In genomic region chr5:151670953-151671636, GRCh38 we compare ENCODE assay signal across 13 cellular contexts. TPM values are rescaled to one million over a fixed set of nuclear protein-coding genes. Genes with fewer than 3 reads are reported as not detected.
DNase-seq lines count a peak whose midpoint lies in the region; ATAC-seq and TF ChIP-seq lines count a peak whose summit lies in the region.
"Had no signal": no experiment of that assay in that cellular context is flagged by ENCODE, and none has a peak within 500 bp of the region (broad histone marks: within the 10 kb centered on the region; RNA-seq: fewer than 3 reads in every experiment).

No MANE protein-coding gene starts in this region.

- H3K4me2 ChIP-seq in neural progenitor cell = no peak overlapping the region

- H3K27me3 Mint-ChIP-seq in neural progenitor cell (ENCODE audit: insufficient read depth, low read depth) = no peaks in the 10 kb centered on the region
- H3K27me3 Mint-ChIP-seq in stimulated activated naive B cell treated with anti-CD40 and anti-IgM and Interleukin-4, amounts not matched to agents 10 μg/mL and 1 μg/mL and 100 μg/mL, for 72 hours = no peaks in the 10 kb centered on the region
- H3K27me3 Mint-ChIP-seq: naive B cell had no signal

- H3K9ac ChIP-seq in neural progenitor cell = no peak overlapping the region

- H3K36me3 Mint-ChIP-seq in neural progenitor cell = peaks cover 40% of the 10 kb centered on the region
- H3K36me3 Mint-ChIP-seq in stimulated activated naive B cell treated with anti-CD40 and anti-IgM and Interleukin-4, amounts not matched to agents 10 μg/mL and 1 μg/mL and 100 μg/mL, for 72 hours = no peaks in the 10 kb centered on the region
- H3K36me3 Mint-ChIP-seq: naive B cell had no signal

- peak; percentile 69 for ATAC-seq in esophagus mucosa
- peak; percentile 16 for ATAC-seq in upper lobe of right lung
- no peak for ATAC-seq in GM21619 (IDR thresholded peaks at IDR 0.05; ENCODE audit: unreplicated experiment)
- no peak for ATAC-seq in stimulated activated naive B cell treated with anti-CD40 and anti-IgM and Interleukin-4, amounts not matched to agents 10 μg/mL and 1 μg/mL and 100 μg/mL, for 72 hours (replicated peaks)

- TF ChIP-seq CTCF in upper lobe of right lung (IDR thresholded peaks at IDR 0.05) (no peak), neural progenitor cell (IDR thresholded peaks at IDR 0.05) (no peak)

- H3K27ac ChIP-seq in muscle layer of duodenum (ENCODE audit: low read length) (peak overlapping the region; percentile 68), upper lobe of right lung (peak overlapping the region; percentile 85), neural progenitor cell (no peak overlapping the region)
- H3K27ac ChIP-seq: 22Rv1 had no signal

- no peaks in the 10 kb centered on the region for H3K9me3 Mint-ChIP-seq in neural progenitor cell
- no peaks in the 10 kb centered on the region for H3K9me3 Mint-ChIP-seq in stimulated activated naive B cell treated with anti-CD40 and anti-IgM and Interleukin-4, amounts not matched to agents 10 μg/mL and 1 μg/mL and 100 μg/mL, for 72 hours
- H3K9me3 Mint-ChIP-seq: activated T-helper 1 cell treated with anti-CD3 and anti-CD28 coated beads, Interleukin-12 subunit alpha, Interleukin-12 subunit beta, Interleukin-2, Interleukin-4 antibody, amounts not matched to agents 30 ng/mL and 10 ng/mL and 1 ng/mL, durations not matched to agents 14 hours and 24 hours and 36 hours; IgD-negative memory B cell; naive B cell had no signal

- H3K36me3 ChIP-seq in muscle layer of duodenum (ENCODE audit: control insufficient read depth in 1 of 2, insufficient read depth in 2 of 2, low read length in 2 of 2) (peaks cover 39 to 69% of the 10 kb centered on the region in 2 donors), upper lobe of right lung (peaks cover 85% of the 10 kb centered on the region), neural progenitor cell (no peaks in the 10 kb centered on the region)

- H2AFZ ChIP-seq in neural progenitor cell (replicated peaks) = no peak overlapping the region

- H4K20me1 ChIP-seq in neural progenitor cell (ENCODE audit: low read depth) = no peaks in the 10 kb centered on the region

- H3K4me3 ChIP-seq in muscle layer of duodenum (ENCODE audit: low read depth in 1 of 2, low read length in 2 of 2) (no peak overlapping the region), upper lobe of right lung (no peak overlapping the region), neural progenitor cell (no peak overlapping the region)

- H3K4me3 Mint-ChIP-seq in neural progenitor cell = no peak overlapping the region
- H3K4me3 Mint-ChIP-seq in stimulated activated naive B cell treated with anti-CD40 and anti-IgM and Interleukin-4, amounts not matched to agents 10 μg/mL and 1 μg/mL and 100 μg/mL, for 72 hours = no peak overlapping the region
- H3K4me3 Mint-ChIP-seq: activated T-helper 1 cell treated with anti-CD3 and anti-CD28 coated beads, Interleukin-12 subunit alpha, Interleukin-12 subunit beta, Interleukin-2, Interleukin-4 antibody, amounts not matched to agents 30 ng/mL and 10 ng/mL and 1 ng/mL, durations not matched to agents 14 hours and 24 hours and 36 hours; IgD-negative memory B cell; naive B cell had no signal

- H3K27me3 ChIP-seq in muscle layer of duodenum (ENCODE audit: low read depth, low read length) (no peaks in the 10 kb centered on the region), upper lobe of right lung (no peaks in the 10 kb centered on the region), neural progenitor cell (no peaks in the 10 kb centered on the region)

- H3K4me1 ChIP-seq in muscle layer of duodenum (ENCODE audit: control insufficient read depth in 1 of 2, insufficient read depth in 2 of 2, low read length in 2 of 2) (peaks cover 13 to 64% of the 10 kb centered on the region in 2 donors), upper lobe of right lung (peaks cover 83% of the 10 kb centered on the region), neural progenitor cell (peaks cover 9% of the 10 kb centered on the region)

- no peaks in the 10 kb centered on the region for H3K79me2 ChIP-seq in neural progenitor cell (ENCODE audit: low read depth)

- intact Hi-C loops in upper lobe of right lung (cut with DNase I) = no loop called here

- peaks cover 6% of the 10 kb centered on the region for H3K4me1 Mint-ChIP-seq in neural progenitor cell
- H3K4me1 Mint-ChIP-seq in stimulated activated naive B cell treated with anti-CD40 and anti-IgM and Interleukin-4, amounts not matched to agents 10 μg/mL and 1 μg/mL and 100 μg/mL, for 72 hours = peaks cover 0 to 2% of the 10 kb centered on the region in 2 donors
- H3K4me1 Mint-ChIP-seq: IgD-negative memory B cell, naive B cell had no signal

- H3K27ac Mint-ChIP-seq in neural progenitor cell = no peak overlapping the region
- H3K27ac Mint-ChIP-seq in stimulated activated naive B cell treated with anti-CD40 and anti-IgM and Interleukin-4, amounts not matched to agents 10 μg/mL and 1 μg/mL and 100 μg/mL, for 72 hours = no peak overlapping the region
- H3K27ac Mint-ChIP-seq: activated T-helper 1 cell treated with anti-CD3 and anti-CD28 coated beads, Interleukin-12 subunit alpha, Interleukin-12 subunit beta, Interleukin-2, Interleukin-4 antibody, amounts not matched to agents 30 ng/mL and 10 ng/mL and 1 ng/mL, durations not matched to agents 14 hours and 24 hours and 36 hours; IgD-negative memory B cell; naive B cell had no signal

- H3F3A ChIP-seq in neural progenitor cell (ENCODE audit: low read depth) = no peaks in the 10 kb centered on the region

- DNase-seq in DMS53 (lab: John Stamatoyannopoulos, UW) (peak; percentile 18), DMS53 treated with DMSO at 0.1 percent for 48 hours (lab: John Stamatoyannopoulos, UW; ENCODE audit: unreplicated experiment) (no peak), upper lobe of right lung (no peak), neural progenitor cell (ENCODE audit: low spot score) (no peak)
- DNase-seq in stimulated activated naive B cell treated with anti-CD40 and anti-IgM and Interleukin-4, amounts not matched to agents 10 μg/mL and 1 μg/mL and 100 μg/mL, for 72 hours = no peak
- DNase-seq: naive B cell had no signal

- H3K9me3 ChIP-seq in muscle layer of duodenum (ENCODE audit: control insufficient read depth in 1 of 2, low read length in 2 of 2) = no peaks in the 10 kb centered on the region
- no peaks in the 10 kb centered on the region for H3K9me3 ChIP-seq in upper lobe of right lung
- H3K9me3 ChIP-seq in neural progenitor cell (ENCODE audit: low read depth) = no peaks in the 10 kb centered on the region

RNA-seq across cellular contexts. Expression of gene SPARC, which starts 15.6 kb away (rescaled TPM):
- total RNA-seq in esophagus mucosa (76.4 TPM), upper lobe of right lung (1,248 TPM), neural progenitor cell (ENCODE audit: low replicate concordance) (122 and 158 TPM in 2 replicates)
- total RNA-seq: activated T-helper 1 cell treated with anti-CD3 and anti-CD28 coated beads, Interleukin-12 subunit alpha, Interleukin-12 subunit beta, Interleukin-2, Interleukin-4 antibody, amounts not matched to agents 30 ng/mL and 10 ng/mL and 1 ng/mL, durations not matched to agents 14 hours and 24 hours and 36 hours; T-helper 2 cell treated with Interferon-gamma antibody and Interleukin-4, amounts not matched to agents 100 ng/mL and 5 ng/mL, for 36 hours had no signal

Comparison
In these comparisons a context has a peak if more than half of its experiments do, and no peak if none do; other contexts are left out.
1. ATAC-seq: peak in esophagus mucosa (single experiment) and upper lobe of right lung (single experiment); none in GM21619 (single experiment) and stimulated activated naive B cell treated with anti-CD40 and anti-IgM and Interleukin-4, amounts not matched to agents 10 μg/mL and 1 μg/mL and 100 μg/mL, for 72 hours (0 of 2).